In the genomic region with DNA sequence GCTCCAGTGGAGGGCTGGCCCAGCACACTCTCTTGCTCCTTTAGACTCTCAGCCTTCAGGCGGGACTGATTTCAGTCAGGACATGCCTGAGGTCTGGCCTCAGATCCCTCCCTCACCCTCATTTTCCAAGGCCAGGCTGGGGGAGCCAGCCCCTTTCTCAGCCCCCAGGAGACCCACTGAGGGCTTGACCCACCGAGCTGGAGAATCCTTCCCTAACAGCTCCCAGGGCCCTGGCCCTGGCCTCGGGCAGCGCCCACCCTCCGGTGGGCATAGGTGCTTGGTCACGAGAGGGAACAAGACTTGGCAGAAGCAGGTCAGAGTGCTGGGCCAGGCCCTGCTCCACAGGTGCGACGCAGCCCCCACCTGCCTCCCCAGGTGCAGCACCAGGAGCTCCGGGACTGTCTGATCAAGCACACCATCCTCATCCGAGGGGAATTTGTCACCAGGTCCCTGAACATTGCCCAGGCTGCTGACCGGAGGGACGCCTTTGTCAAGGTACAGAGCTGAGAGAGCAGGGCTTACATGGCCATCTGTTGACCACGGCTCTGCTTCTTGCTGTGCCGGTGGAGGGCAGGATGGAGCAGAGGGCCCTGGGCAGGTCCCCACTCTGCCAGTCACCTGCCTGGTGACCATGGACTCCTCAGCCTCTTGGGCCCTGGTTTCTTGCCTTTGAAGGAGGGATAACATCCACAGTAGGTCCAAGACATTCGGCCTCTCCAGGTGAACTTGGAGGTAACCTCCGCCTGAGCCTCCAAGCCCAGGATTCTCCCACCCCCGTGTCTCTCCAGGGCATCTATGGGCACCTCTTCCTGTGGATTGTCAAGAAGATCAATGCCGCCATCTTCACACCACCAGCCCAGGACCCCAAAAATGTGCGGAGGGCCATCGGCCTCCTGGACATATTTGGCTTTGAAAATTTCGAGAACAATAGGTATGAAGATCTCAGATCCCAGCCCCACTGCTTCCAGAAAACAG, we compare ENCODE assay signal across 16 cellular contexts. TPM values are rescaled to one million over a fixed set of nuclear protein-coding genes. Genes with fewer than 3 reads are reported as not detected.
DNase-seq lines count a peak whose midpoint lies in the region; FAIRE-seq and TF ChIP-seq lines count a peak whose summit lies in the region.
"Had no signal": no experiment of that assay in that cellular context is flagged by ENCODE, and none has a peak within 500 bp of the region (broad histone marks: within the 10 kb centered on the region; RNA-seq: fewer than 3 reads in every experiment).

No MANE protein-coding gene starts in this region.

- H3K27ac Mint-ChIP-seq in H9, result no peak overlapping the region; a peak in 1 of 7 replicates

- H3K4ac ChIP-seq in H9 (ENCODE audit: low read depth, low read length), result no peak overlapping the region

- H3K56ac ChIP-seq in H9 (ENCODE audit: insufficient read length, low read depth, low read length), result no peak overlapping the region

- no peaks in the 10 kb centered on the region for H3K79me2 ChIP-seq in H9 (ENCODE audit: insufficient read depth, low read length)

- H2BK20ac ChIP-seq in H9 (ENCODE audit: low read depth, low read length, poor library complexity, severe bottlenecking), result no peak overlapping the region

- no peak overlapping the region for H4K8ac ChIP-seq in H9 (replicated peaks; ENCODE audit: insufficient read length, low read depth, low read length)

- H3K27ac ChIP-seq in WERI-Rb-1, result peak overlapping the region; percentile 59
- H3K27ac ChIP-seq in spleen, result no peak overlapping the region
- no peak overlapping the region for H3K27ac ChIP-seq in H9 (ENCODE audit: insufficient read length, low read depth, low read length)
- H3K27ac ChIP-seq: BLaER1 had no signal

- H3K4me3 Mint-ChIP-seq in H9, result no peak overlapping the region
- H3K4me3 Mint-ChIP-seq: CD8-positive, alpha-beta memory T cell had no signal

- no peaks in the 10 kb centered on the region for H3K23me2 ChIP-seq in H9 (ENCODE audit: insufficient read length, low read depth, low read length, poor library complexity, severe bottlenecking)

- H3K27me3 ChIP-seq in H7 (ENCODE audit: control insufficient read depth, insufficient read depth, low read length) (no peaks in the 10 kb centered on the region), WERI-Rb-1 (ENCODE audit: insufficient read depth, low read depth, severe bottlenecking) (no peaks in the 10 kb centered on the region), spleen (replicated peaks in 1 of 7) (no peaks in the 10 kb centered on the region), H9 (ENCODE audit: insufficient read depth, low read length) (no peaks in the 10 kb centered on the region)
- H3K27me3 ChIP-seq: BLaER1 had no signal

- no peaks in the 10 kb centered on the region for H3K79me1 ChIP-seq in H9 (ENCODE audit: insufficient read depth, low read depth, low read length, poor library complexity, severe bottlenecking)

- intact Hi-C loops in spleen (cut with DNase I; ENCODE audit: low total_unique reads), result no loop called here

- H2AK5ac ChIP-seq in H9 (ENCODE audit: insufficient read length, low read length), result no peak overlapping the region

- FAIRE-seq in GM19239 (lab: Jason Lieb, UNC), result no peak

- H3K4me3 ChIP-seq in H7 (ENCODE audit: insufficient read depth, low read depth, low read length) (no peak overlapping the region), WERI-Rb-1 (ENCODE audit: low read depth, low read length) (no peak overlapping the region), spleen (no peak overlapping the region)
- H3K4me3 ChIP-seq: BLaER1 had no signal

- H3K9me3 Mint-ChIP-seq in H9, result no peaks in the 10 kb centered on the region
- H3K9me3 Mint-ChIP-seq: CD8-positive, alpha-beta memory T cell had no signal

- no peak overlapping the region for H2BK5ac ChIP-seq in H9 (ENCODE audit: insufficient read length, low read length)

- H2AFZ ChIP-seq in H9 (ENCODE audit: low read length), result no peak overlapping the region

- H3K36me3 Mint-ChIP-seq in H9 (ENCODE audit: insufficient read depth in 1 of 3, low read depth in 3 of 3), result no peaks in the 10 kb centered on the region; a peak in 1 of 7 replicates
- H3K36me3 Mint-ChIP-seq: CD8-positive, alpha-beta memory T cell had no signal

- DNase-seq in H7, result peak; percentile 43
- DNase-seq in WERI-Rb-1, result peak; percentile 70
- DNase-seq in islet precursor cell, result peak; percentile 43
- DNase-seq in spleen, result peak; percentile 64
- DNase-seq in HCEC 1CT, result no peak
- no peak for DNase-seq in GM19239 (ENCODE audit: insufficient read length, low spot score)
- no peak for DNase-seq in H9
- DNase-seq: CD8-positive, alpha-beta memory T cell; GOT3; KBM-7; NCI-H1694; NCI-H2107; NCI-H226; NCI-H526; OCI-M1 had no signal

- no peak for TF ChIP-seq POLR2A in spleen (IDR thresholded peaks at IDR 0.05)

- H3K27me3 Mint-ChIP-seq in H9 (ENCODE audit: low read depth), result peaks cover 4% of the 10 kb centered on the region

- peaks cover 0 to 27% (median 10%) of the 10 kb centered on the region in 6 donors for H3K4me1 ChIP-seq in spleen
- H3K4me1 ChIP-seq in H9 (ENCODE audit: insufficient read depth, low read length), result peaks cover 2% of the 10 kb centered on the region; the same call in 1 of the 2 replicates

- peaks cover 22% of the 10 kb centered on the region in 2 experiments for H3K4me1 Mint-ChIP-seq in H9
- H3K4me1 Mint-ChIP-seq: CD8-positive, alpha-beta memory T cell had no signal

- H2BK12ac ChIP-seq in H9 (ENCODE audit: insufficient read length, low read depth, low read length), result no peak overlapping the region

- no peak overlapping the region for H3K23ac ChIP-seq in H9 (ENCODE audit: insufficient read length, low read depth, low read length)

- H3K36me3 ChIP-seq in H7 (replicated peaks; ENCODE audit: control insufficient read depth, insufficient read depth, low read length) (no peaks in the 10 kb centered on the region), WERI-Rb-1 (no peaks in the 10 kb centered on the region), spleen (no peaks in the 10 kb centered on the region)
- H3K36me3 ChIP-seq: BLaER1 had no signal

- no peak overlapping the region for H3K18ac ChIP-seq in H9 (ENCODE audit: insufficient read length, low read depth, low read length)

- H2BK120ac ChIP-seq in H9 (ENCODE audit: low read depth, low read length, poor library complexity, severe bottlenecking), result no peak overlapping the region

- no peaks in the 10 kb centered on the region for H4K20me1 ChIP-seq in H9 (ENCODE audit: control insufficient read depth, insufficient read depth, insufficient read length)
- H4K20me1 ChIP-seq: BLaER1 had no signal

- TF ChIP-seq CTCF in WERI-Rb-1 (IDR thresholded peaks at IDR 0.05; ENCODE audit: low read depth, low read length), result peak; percentile 66
- TF ChIP-seq CTCF in spleen (IDR thresholded peaks at IDR 0.05 in 8 of 11, conservative IDR thresholded peaks at IDR 0.05 in 3 of 11), result no peak
- TF ChIP-seq CTCF in H9 (conservative IDR thresholded peaks at IDR 0.05), result no peak

- H4K91ac ChIP-seq in H9 (ENCODE audit: insufficient read length, low read depth, low read length), result no peak overlapping the region

- H3K4me2 ChIP-seq in H9 (ENCODE audit: insufficient read depth, insufficient read length, low read length), result no peak overlapping the region
- H3K4me2 ChIP-seq: BLaER1 had no signal

- no peak overlapping the region for H4K5ac ChIP-seq in H9 (ENCODE audit: insufficient read length, low read depth, low read length)

- H3K9me3 ChIP-seq in WERI-Rb-1 (ENCODE audit: severe bottlenecking) (no peaks in the 10 kb centered on the region), spleen (no peaks in the 10 kb centered on the region), H9 (ENCODE audit: control insufficient read depth, low read depth, low read length) (no peaks in the 10 kb centered on the region)
- H3K9me3 ChIP-seq: BLaER1 had no signal

- no peak overlapping the region for H2BK15ac ChIP-seq in H9 (ENCODE audit: low read depth, low read length)

- no peak overlapping the region for H3K14ac ChIP-seq in H9 (ENCODE audit: insufficient read depth, low read length)

- no peak overlapping the region for H3K9ac ChIP-seq in H9 (ENCODE audit: extremely low read depth, insufficient read length, low read length)
- H3K9ac ChIP-seq: BLaER1 had no signal

- WGBS in spleen, 5 donors, result 92 to 96% (median 94%) methylated on average over 19 to 21 of the region's 21 CpGs
- no CpG with 5 or more reads among the region's 21 CpGs for WGBS in H9 (ENCODE audit: extremely low coverage, insufficient read length, low lambda C conversion rate)

- H3T11ph ChIP-seq in H9 (ENCODE audit: low read length), result no peak overlapping the region

RNA-seq across cellular contexts. Expression of a gene that starts 46.3 kb away (rescaled TPM):
- total RNA-seq in H7 (2014; rRNA removed; shearing (Covaris generic)), result not detected in 2 replicates
- total RNA-seq in spleen (10 to 100 TPM; 32.3 to 55.7 (median 50.1) TPM), H9 (2021) (not detected in 2 replicates)
- polyA plus RNA-seq in spleen, result 100 to 1,000 TPM in 2 of 3 donors, 10 to 100 TPM in 1; 76.9 to 165 (median 103) TPM
- total RNA-seq: CD8-positive, alpha-beta memory T cell had no signal
- polyA plus RNA-seq: CD8-positive, alpha-beta memory T cell had no signal

RNA-seq across cellular contexts. Expression of a gene that starts 55.5 kb away (rescaled TPM):
- 66.4 and 85.8 TPM in 2 replicates for total RNA-seq in H7 (2014; rRNA removed; shearing (Covaris generic))
- 10 to 100 TPM; 40.5 to 59.7 (median 44.3) TPM for total RNA-seq in spleen
- 10 to 100 TPM; 18.8 to 28.1 (median 22.0) TPM for polyA plus RNA-seq in spleen
- total RNA-seq in H9 (2021), result 61.0 and 66.2 TPM in 2 replicates

Comparison
In these comparisons a context has a peak if more than half of its experiments do, and no peak if none do; other contexts are left out.
1. DNase-seq: peak in H7 (single experiment), WERI-Rb-1 (single experiment), islet precursor cell (single experiment) and spleen (single experiment); none in HCEC 1CT (single experiment), GM19239 (single experiment) and H9 (single experiment).
2. RNA of a gene that starts 46.3 kb away (total RNA-seq): 32.3 to 55.7 TPM in spleen; not detected in H7 and not detected in H9; every median in the first group is over 10 times any median in the second.